In genomic region chr1:201767339-201767738, GRCh38 we compare ENCODE assay signal across 16 cellular contexts.
DNase-seq lines count a peak whose midpoint lies in the region; ATAC-seq, FAIRE-seq and TF ChIP-seq lines count a peak whose summit lies in the region.
"Had no signal": no experiment of that assay in that cellular context is flagged by ENCODE, and none has a peak within 500 bp of the region (broad histone marks: within the 10 kb centered on the region; RNA-seq: fewer than 3 reads in every experiment).

No MANE protein-coding gene starts in this region.

- peaks cover 4% of the 10 kb centered on the region for H3K9me3 Mint-ChIP-seq in osteocyte (ENCODE audit: unreplicated experiment)

- WGBS in SK-N-SH (ENCODE audit: low lambda C conversion rate): 91% methylated on average over 6 of the region's 6 CpGs

- H3K9ac ChIP-seq in SK-N-SH: no peak overlapping the region
- H3K9ac ChIP-seq: BLaER1 treated with 17β-estradiol and CSF1 and Interleukin-3, amounts not matched to agents 10 nM and 100 nM had no signal

- H3K27me3 ChIP-seq in SK-N-SH (ENCODE audit: insufficient read depth): no peaks in the 10 kb centered on the region
- H3K27me3 ChIP-seq: BLaER1 treated with 17β-estradiol and CSF1 and Interleukin-3, amounts not matched to agents 10 nM and 100 nM had no signal

- peaks cover 97% of the 10 kb centered on the region for H3K79me2 ChIP-seq in SK-N-SH (ENCODE audit: insufficient read depth)

- TF ChIP-seq RAD21 in SK-N-SH (IDR thresholded peaks at IDR 0.05; ENCODE audit: low read length): no peak

- peaks cover 85% of the 10 kb centered on the region for H3F3A ChIP-seq in SK-N-SH (replicated peaks; ENCODE audit: insufficient read depth)

- H3K9me2 ChIP-seq in SK-N-SH: no peaks in the 10 kb centered on the region

- POLR2A ChIA-PET in SK-N-SH (lab: Yijun Ruan, JAX): no interaction called here
- POLR2A ChIA-PET in RWPE1 (lab: Yijun Ruan, JAX; ENCODE audit: low non-redundant PET): no interaction called here

- H3K27ac Mint-ChIP-seq in osteocyte (ENCODE audit: unreplicated experiment): peak overlapping the region; percentile 27
- H3K27ac Mint-ChIP-seq: B cell; CD8-positive, alpha-beta T cell; H9 had no signal

- peaks cover 14 to 54% of the 10 kb centered on the region in 2 experiments for H3K4me1 ChIP-seq in SK-N-SH (ENCODE audit: control insufficient read depth in 1 of 2, insufficient read depth in 2 of 2, low read depth in 1 of 2, low read length in 1 of 2)

- TF ChIP-seq CTCF in SK-N-SH (IDR thresholded peaks at IDR 0.05): no peak
- TF ChIP-seq CTCF in RWPE1 (conservative IDR thresholded peaks at IDR 0.05; ENCODE audit: low read depth): no peak
- no peak for TF ChIP-seq CTCF in osteocyte (IDR thresholded peaks at IDR 0.05)
- no peak for TF ChIP-seq CTCF in omental fat pad (IDR thresholded peaks at IDR 0.05)

- no peak overlapping the region for H3K4me3 Mint-ChIP-seq in osteocyte (ENCODE audit: unreplicated experiment)
- H3K4me3 Mint-ChIP-seq: B cell; CD8-positive, alpha-beta T cell; H9 had no signal

- H3K4me3 ChIP-seq in SK-N-SH (ENCODE audit: low read depth in 2 of 2, low read length in 1 of 2): no peak overlapping the region
- H3K4me3 ChIP-seq: BLaER1 treated with 17β-estradiol and CSF1 and Interleukin-3, amounts not matched to agents 10 nM and 100 nM had no signal

- peaks cover 0 to 23% of the 10 kb centered on the region in 2 experiments for H3K36me3 ChIP-seq in SK-N-SH (replicated peaks in 1 of 2; ENCODE audit: control insufficient read depth in 1 of 2, insufficient read depth in 2 of 2, low read length in 1 of 2)

- no peak overlapping the region for H2AFZ ChIP-seq in SK-N-SH (ENCODE audit: low read depth)

- no peak overlapping the region for H3K4me2 ChIP-seq in SK-N-SH
- H3K4me2 ChIP-seq: BLaER1 treated with 17β-estradiol and CSF1 and Interleukin-3, amounts not matched to agents 10 nM and 100 nM had no signal

- H4K20me1 ChIP-seq in SK-N-SH (ENCODE audit: insufficient read depth): no peaks in the 10 kb centered on the region

- ATAC-seq in SK-N-SH treated with all-trans-retinoic acid at 6 μM for 48 hours: no peak
- ATAC-seq in omental fat pad (ENCODE audit: low FRiP score): no peak
- ATAC-seq in GM18517 (IDR thresholded peaks at IDR 0.05; ENCODE audit: unreplicated experiment): no peak
- ATAC-seq: CD8-positive, alpha-beta T cell had no signal

- no peak for DNase-seq in SK-N-SH
- no peak for DNase-seq in RWPE1 (ENCODE audit: low spot score)
- DNase-seq in osteocyte (ENCODE audit: extremely low spot score, unreplicated experiment): no peak
- no peak for DNase-seq in omental fat pad (ENCODE audit: low spot score)
- DNase-seq: Calu3; CD8-positive, alpha-beta T cell; DMS79 treated with DMSO at 0.1 percent for 48 hours; GF-D8; H9 had no signal

- H3K9me3 ChIP-seq in SK-N-SH: no peaks in the 10 kb centered on the region

- no peak for TF ChIP-seq EP300 in SK-N-SH (IDR thresholded peaks at IDR 0.05; ENCODE audit: borderline replicate concordance in 1 of 2, low read depth in 1 of 2, low read length in 1 of 2)

- peaks cover 37% of the 10 kb centered on the region for H3K36me3 Mint-ChIP-seq in osteocyte (ENCODE audit: unreplicated experiment)
- H3K36me3 Mint-ChIP-seq: CD8-positive, alpha-beta T cell had no signal

- peak; percentile 3 for FAIRE-seq in A204.1 (lab: Jason Lieb, UNC)
- FAIRE-seq: H1 had no signal

- no peaks in the 10 kb centered on the region for H3K27me3 Mint-ChIP-seq in osteocyte (ENCODE audit: unreplicated experiment)

- peak overlapping the region; percentile 45 to 99; a peak in 3 of 4 replicates for H3K27ac ChIP-seq in SK-N-SH (ENCODE audit: low read depth in 2 of 2, low read length in 1 of 2)
- peak overlapping the region; percentile 42; the same call in 1 of the 2 replicates for H3K27ac ChIP-seq in RWPE1
- H3K27ac ChIP-seq: 22Rv1; BLaER1 treated with 17β-estradiol and CSF1 and Interleukin-3, amounts not matched to agents 10 nM and 100 nM had no signal

- peaks cover 77% of the 10 kb centered on the region for H3K4me1 Mint-ChIP-seq in osteocyte (ENCODE audit: unreplicated experiment)
- H3K4me1 Mint-ChIP-seq: B cell had no signal

- CTCF ChIA-PET in SK-N-SH (lab: Yijun Ruan, JAX) (interaction anchor here (1.1 to 2.9 kb wide), 3 partner anchors 19 to 57 kb away, joined by 3 to 11 read pairs (median 3); no protein-coding TSS in a partner anchor), RWPE1 (lab: Yijun Ruan, JAX) (no interaction called here)

TF ChIP-seq in SK-N-SH, 30 proteins besides CTCF, POLR2A, EP300 and RAD21:
- TF ChIP-seq TEAD4 (IDR thresholded peaks at IDR 0.05; ENCODE audit: borderline replicate concordance, insufficient read depth) (no peak), RXRA (IDR thresholded peaks at IDR 0.05; ENCODE audit: borderline replicate concordance, low read depth) (no peak), RFX5 (IDR thresholded peaks at IDR 0.05; ENCODE audit: low read length) (no peak), IRF3 (IDR thresholded peaks at IDR 0.05; ENCODE audit: low read depth, low read length) (no peak), MAX (IDR thresholded peaks at IDR 0.05; ENCODE audit: low read depth) (no peak), ELF1 (IDR thresholded peaks at IDR 0.05) (no peak), MEF2A (IDR thresholded peaks at IDR 0.05; ENCODE audit: borderline replicate concordance, low read depth) (no peak), POLR2AphosphoS5 (IDR thresholded peaks at IDR 0.05; ENCODE audit: low read depth, low read length) (no peak), EZH2phosphoT487 (IDR thresholded peaks at IDR 0.05; ENCODE audit: borderline replicate concordance, low read depth) (no peak), RCOR1 (IDR thresholded peaks at IDR 0.05; ENCODE audit: low read length) (no peak), NRF1 (IDR thresholded peaks at IDR 0.05; ENCODE audit: low read depth, low read length) (no peak)

TF ChIP-seq in SK-N-SH treated with all-trans-retinoic acid at 6 μM for 48 hours, 23 proteins besides CTCF, POLR2A, EP300 and RAD21 (continues in another document):
- no peak for TF ChIP-seq SNAI2 (CRISPR knock-in tag; IDR thresholded peaks at IDR 0.05)
- TF ChIP-seq CREB5 (CRISPR knock-in tag; IDR thresholded peaks at IDR 0.05; ENCODE audit: low read depth): no peak
- TF ChIP-seq RARB (CRISPR knock-in tag; IDR thresholded peaks at IDR 0.05): no peak
- no peak for TF ChIP-seq OSR1 (CRISPR knock-in tag; IDR thresholded peaks at IDR 0.05)
- no peak for TF ChIP-seq ZFP30 (CRISPR knock-in tag; IDR thresholded peaks at IDR 0.05)
- TF ChIP-seq PPARA (CRISPR knock-in tag; IDR thresholded peaks at IDR 0.05; ENCODE audit: borderline replicate concordance): no peak
- no peak for TF ChIP-seq GLIS3 (CRISPR knock-in tag; IDR thresholded peaks at IDR 0.05)
- TF ChIP-seq TOX (CRISPR knock-in tag; IDR thresholded peaks at IDR 0.05; ENCODE audit: borderline replicate concordance): no peak
- no peak for TF ChIP-seq CSRNP3 (CRISPR knock-in tag; IDR thresholded peaks at IDR 0.05)
- no peak for TF ChIP-seq TCF4 (CRISPR knock-in tag; IDR thresholded peaks at IDR 0.05; ENCODE audit: borderline replicate concordance)
- TF ChIP-seq ZFP3 (CRISPR knock-in tag; IDR thresholded peaks at IDR 0.05): no peak
- no peak for TF ChIP-seq ARNTL (CRISPR knock-in tag; IDR thresholded peaks at IDR 0.05; ENCODE audit: borderline replicate concordance, low read depth)
- no peak for TF ChIP-seq PATZ1 (CRISPR knock-in tag; IDR thresholded peaks at IDR 0.05; ENCODE audit: borderline replicate concordance)
